ENCODE assay signal across 16 cellular contexts in genomic region chr9:115395511-115396021, GRCh38.
DNase-seq lines count a peak whose midpoint lies in the region; ATAC-seq and TF ChIP-seq lines count a peak whose summit lies in the region.
"Had no signal": no experiment of that assay in that cellular context is flagged by ENCODE, and none has a peak within 500 bp of the region (broad histone marks: within the 10 kb centered on the region; RNA-seq: fewer than 3 reads in every experiment).

No MANE protein-coding gene starts in this region.

- H3K4me1 Mint-ChIP-seq in activated T-cell treated with anti-CD3 and anti-CD28 coated beads, Interleukin-2, amount 50 U/mL, for 72 hours (ENCODE audit: low read depth) = no peaks in the 10 kb centered on the region

- ATAC-seq in Right ventricle myocardium inferior (peak; percentile 72), foreskin keratinocyte (no peak), GM21786 (IDR thresholded peaks at IDR 0.05; ENCODE audit: unreplicated experiment) (no peak)
- ATAC-seq in activated T-cell treated with anti-CD3 and anti-CD28 coated beads, Interleukin-2, amount 50 U/mL, for 72 hours (replicated peaks in 1 of 2) = no peak
- ATAC-seq: activated CD4-positive, CD25-positive, alpha-beta regulatory T cell treated with anti-CD3 and anti-CD28 coated beads, Interleukin-2, amount 50 U/mL, for 24 hours had no signal

- intact Hi-C loops in Right ventricle myocardium inferior (cut with DNase I) (no loop called here), left ventricle myocardium inferior (cut with micrococcal nuclease) (no loop called here)

- H3K27me3 ChIP-seq in left ventricle myocardium inferior (ENCODE audit: low read depth) (no peaks in the 10 kb centered on the region), foreskin keratinocyte (no peaks in the 10 kb centered on the region), HAP-1 (ENCODE audit: low read depth) (no peaks in the 10 kb centered on the region), Peyer's patch (no peaks in the 10 kb centered on the region)
- H3K27me3 ChIP-seq: spleen had no signal

- no peak for TF ChIP-seq POLR2A in Peyer's patch (IDR thresholded peaks at IDR 0.05)

- DNase-seq in Right ventricle myocardium inferior (ENCODE audit: missing footprints) (no peak), left ventricle myocardium inferior (no peak), NCI-H774 (lab: John Stamatoyannopoulos, UW) (peak; percentile 47), foreskin keratinocyte (no peak), HAP-1 (ENCODE audit: low spot score in 2 of 2) (no peak), Peyer's patch (no peak)
- no peak for DNase-seq in activated T-cell treated with anti-CD3 and anti-CD28 coated beads, Interleukin-2, amount 50 U/mL, for 72 hours
- DNase-seq: dorsolateral prefrontal cortex, foreskin fibroblast, GOT3, NCI-H82, nephron progenitor cell, spleen had no signal

- H3K27ac ChIP-seq in left ventricle myocardium inferior (replicated peaks) (no peak overlapping the region), foreskin keratinocyte (peak overlapping the region; percentile 47), Peyer's patch (peak overlapping the region in 2 of 4 donors; percentile 29 to 32)
- H3K27ac ChIP-seq: dorsolateral prefrontal cortex had no signal

- H3K36me3 ChIP-seq in left ventricle myocardium inferior (no peaks in the 10 kb centered on the region), HAP-1 (replicated peaks) (no peaks in the 10 kb centered on the region), Peyer's patch (no peaks in the 10 kb centered on the region)
- H3K36me3 ChIP-seq: spleen had no signal

- H3K4me1 ChIP-seq in left ventricle myocardium inferior (no peaks in the 10 kb centered on the region), foreskin keratinocyte (peaks cover 13% of the 10 kb centered on the region), HAP-1 (no peaks in the 10 kb centered on the region), Peyer's patch (no peaks in the 10 kb centered on the region)

- H3K4me3 ChIP-seq in left ventricle myocardium inferior = no peak overlapping the region
- no peak overlapping the region for H3K4me3 ChIP-seq in HAP-1
- no peak overlapping the region for H3K4me3 ChIP-seq in Peyer's patch
- H3K4me3 ChIP-seq: dorsolateral prefrontal cortex, spleen had no signal

- no peak for TF ChIP-seq CTCF in left ventricle myocardium inferior (IDR thresholded peaks at IDR 0.05; ENCODE audit: borderline replicate concordance)
- TF ChIP-seq CTCF in foreskin keratinocyte (conservative IDR thresholded peaks at IDR 0.05) = no peak
- no peak for TF ChIP-seq CTCF in Peyer's patch (IDR thresholded peaks at IDR 0.05)

- H3K27ac Mint-ChIP-seq in activated T-cell treated with anti-CD3 and anti-CD28 coated beads, Interleukin-2, amount 50 U/mL, for 72 hours = no peak overlapping the region
- H3K27ac Mint-ChIP-seq: nephron progenitor cell, type B pancreatic cell had no signal

- H3K4me3 Mint-ChIP-seq in activated T-cell treated with anti-CD3 and anti-CD28 coated beads, Interleukin-2, amount 50 U/mL, for 72 hours = no peak overlapping the region
- H3K4me3 Mint-ChIP-seq: nephron progenitor cell, type B pancreatic cell had no signal

- no peaks in the 10 kb centered on the region for H3K36me3 Mint-ChIP-seq in activated T-cell treated with anti-CD3 and anti-CD28 coated beads, Interleukin-2, amount 50 U/mL, for 72 hours (ENCODE audit: insufficient read depth in 2 of 2)
- H3K36me3 Mint-ChIP-seq: type B pancreatic cell had no signal

- no peaks in the 10 kb centered on the region for H3K9me3 ChIP-seq in left ventricle myocardium inferior (replicated peaks)
- no peaks in the 10 kb centered on the region for H3K9me3 ChIP-seq in HAP-1
- no peaks in the 10 kb centered on the region for H3K9me3 ChIP-seq in Peyer's patch
- H3K9me3 ChIP-seq: spleen had no signal

- in situ Hi-C loops in HAP-1 (cut with MboI; ENCODE audit: low sequenced_read_pairs) = no loop called here

- no peaks in the 10 kb centered on the region for H3K27me3 Mint-ChIP-seq in activated T-cell treated with anti-CD3 and anti-CD28 coated beads, Interleukin-2, amount 50 U/mL, for 72 hours (ENCODE audit: low read depth)

- no peaks in the 10 kb centered on the region for H3K9me3 Mint-ChIP-seq in activated T-cell treated with anti-CD3 and anti-CD28 coated beads, Interleukin-2, amount 50 U/mL, for 72 hours
- H3K9me3 Mint-ChIP-seq: nephron progenitor cell had no signal
